Comparison of ENCODE assay signal across 8 cellular contexts in the genomic region with DNA sequence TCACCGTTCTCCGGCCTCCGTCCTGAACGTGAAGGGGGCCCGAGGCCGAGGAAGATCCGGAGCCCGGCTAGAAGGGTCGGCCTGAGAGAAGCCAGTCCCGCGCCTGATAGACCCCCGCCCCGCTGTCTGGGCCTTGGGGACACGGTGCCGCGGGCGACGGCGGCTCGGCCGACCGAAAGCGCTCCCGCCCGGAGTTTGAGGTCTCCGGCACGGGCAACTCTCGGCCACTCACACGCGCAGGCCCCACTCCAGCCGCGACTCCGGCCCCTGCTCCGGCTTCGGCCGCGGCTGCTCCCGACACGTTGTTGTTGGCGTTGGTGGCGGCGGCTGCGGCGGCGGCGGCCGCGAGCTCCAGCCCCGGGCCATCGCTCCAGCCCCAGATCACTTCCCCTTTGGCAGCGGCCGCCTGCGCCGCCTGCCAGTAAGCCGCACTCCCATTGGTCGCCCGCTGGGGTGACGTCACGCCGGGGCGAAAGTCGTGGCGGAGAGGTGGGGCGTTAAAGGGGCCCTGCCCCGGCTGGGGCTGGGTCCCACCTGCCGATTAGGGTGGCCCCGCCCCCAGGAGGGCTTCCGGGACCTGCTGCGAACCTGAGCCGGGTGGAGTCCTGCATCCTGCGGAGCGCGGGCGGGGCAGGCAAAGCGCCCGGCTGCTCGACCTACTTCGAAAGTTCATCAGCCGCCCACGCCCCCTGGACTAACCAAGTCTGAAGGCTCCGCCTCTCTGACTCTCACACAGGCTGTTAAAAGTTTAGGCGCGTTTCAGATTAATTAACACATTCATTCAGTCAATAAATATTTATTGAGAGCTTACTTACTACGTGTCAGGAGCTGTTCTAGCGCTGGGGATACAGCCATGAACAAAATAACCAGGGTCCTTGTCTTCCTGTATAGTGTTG. TPM values are rescaled to one million over a fixed set of nuclear protein-coding genes. Genes with fewer than 3 reads are reported as not detected.
DNase-seq lines count a peak whose midpoint lies in the region; ATAC-seq and TF ChIP-seq lines count a peak whose summit lies in the region.

A gene with protein sequence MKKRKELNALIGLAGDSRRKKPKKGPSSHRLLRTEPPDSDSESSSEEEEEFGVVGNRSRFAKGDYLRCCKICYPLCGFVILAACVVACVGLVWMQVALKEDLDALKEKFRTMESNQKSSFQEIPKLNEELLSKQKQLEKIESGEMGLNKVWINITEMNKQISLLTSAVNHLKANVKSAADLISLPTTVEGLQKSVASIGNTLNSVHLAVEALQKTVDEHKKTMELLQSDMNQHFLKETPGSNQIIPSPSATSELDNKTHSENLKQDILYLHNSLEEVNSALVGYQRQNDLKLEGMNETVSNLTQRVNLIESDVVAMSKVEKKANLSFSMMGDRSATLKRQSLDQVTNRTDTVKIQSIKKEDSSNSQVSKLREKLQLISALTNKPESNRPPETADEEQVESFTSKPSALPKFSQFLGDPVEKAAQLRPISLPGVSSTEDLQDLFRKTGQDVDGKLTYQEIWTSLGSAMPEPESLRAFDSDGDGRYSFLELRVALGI (minus strand): TSS at position 388 of the 896 bp plus-strand sequence. CDS start 1,027 bp downstream, outside the sequence.

- H3K36me3 ChIP-seq in mucosa of stomach (ENCODE audit: control insufficient read depth, insufficient read depth, low read length), result no peaks in the 10 kb centered on the region

- peaks cover 44% of the 10 kb centered on the region for H3K4me1 ChIP-seq in mucosa of stomach (ENCODE audit: control insufficient read depth, insufficient read depth, low read length)

- no peaks in the 10 kb centered on the region for H3K27me3 Mint-ChIP-seq in activated T-cell treated with anti-CD3 and anti-CD28 coated beads, Interleukin-2, amount 50 U/mL, for 4 hours (ENCODE audit: low read depth)

- peak; percentile 96 for ATAC-seq in GM21717 (IDR thresholded peaks at IDR 0.05; ENCODE audit: unreplicated experiment)
- peak; percentile 98 to 99 for ATAC-seq in activated T-cell treated with anti-CD3 and anti-CD28 coated beads, Interleukin-2, amount 50 U/mL, for 4 hours

- H3K36me3 Mint-ChIP-seq in activated T-cell treated with anti-CD3 and anti-CD28 coated beads, Interleukin-2, amount 50 U/mL, for 4 hours (ENCODE audit: insufficient read depth), result peaks cover 15% of the 10 kb centered on the region

- H3K4me1 Mint-ChIP-seq in activated T-cell treated with anti-CD3 and anti-CD28 coated beads, Interleukin-2, amount 50 U/mL, for 4 hours (ENCODE audit: low read depth), result peaks cover 42% of the 10 kb centered on the region

- DNase-seq in DMS153 treated with DMSO at 0.1 percent for 48 hours (lab: John Stamatoyannopoulos, UW; ENCODE audit: unreplicated experiment) (peak; percentile 99), KBM-7 (peak; percentile 99), erythroblast (lab: John Stamatoyannopoulos, UW) (peak; percentile 96 to 98)
- DNase-seq in activated T-cell treated with anti-CD3 and anti-CD28 coated beads, Interleukin-2, amount 50 U/mL, for 4 hours, result peak; percentile 99
- peak; percentile 99 for DNase-seq in stimulated activated CD8-positive, alpha-beta memory T cell treated with anti-CD3 and anti-CD28 coated beads, Interleukin-7, amount 100 ng/mL, for 1 hour (ENCODE audit: low read depth in 2 of 2)

- TF ChIP-seq POLR2A in erythroblast (IDR thresholded peaks at IDR 0.05; ENCODE audit: low read length), result peak; percentile 85

- in situ Hi-C loops in KBM-7 (cut with MboI; ENCODE audit: low pct_unique_long_range_greater_than_20kb, low sequenced_read_pairs), result loop anchor here (25.0 kb wide), 1 partner anchor 157 kb away; a partner anchor contains a TSS

- H3K4me3 ChIP-seq in mucosa of stomach (ENCODE audit: low read length), result peak within 1 kb of the TSS; percentile 87

- H3K9me3 Mint-ChIP-seq in activated T-cell treated with anti-CD3 and anti-CD28 coated beads, Interleukin-2, amount 50 U/mL, for 4 hours, result no peaks in the 10 kb centered on the region

- H3K27me3 ChIP-seq in mucosa of stomach (ENCODE audit: control insufficient read depth, insufficient read depth, low read length), result no peaks in the 10 kb centered on the region

- H3K9ac ChIP-seq in mucosa of stomach (ENCODE audit: low read length), result peak within 1 kb of the TSS; percentile 93

- no peaks in the 10 kb centered on the region for H3K9me3 ChIP-seq in mucosa of stomach (ENCODE audit: control insufficient read depth, low read length)

- H3K4me3 Mint-ChIP-seq in activated T-cell treated with anti-CD3 and anti-CD28 coated beads, Interleukin-2, amount 50 U/mL, for 4 hours, result peak within 1 kb of the TSS; percentile 97

TF ChIP-seq in PFSK-1, 5 proteins besides CTCF, POLR2A, EP300 and RAD21:
- 0 out of 2 replicates have a peak, but pooled peaks have one; percentile 28 for TF ChIP-seq SIN3A (IDR thresholded peaks at IDR 0.05; ENCODE audit: borderline replicate concordance, insufficient read depth, low read length)
- TF ChIP-seq, protein P1, sequence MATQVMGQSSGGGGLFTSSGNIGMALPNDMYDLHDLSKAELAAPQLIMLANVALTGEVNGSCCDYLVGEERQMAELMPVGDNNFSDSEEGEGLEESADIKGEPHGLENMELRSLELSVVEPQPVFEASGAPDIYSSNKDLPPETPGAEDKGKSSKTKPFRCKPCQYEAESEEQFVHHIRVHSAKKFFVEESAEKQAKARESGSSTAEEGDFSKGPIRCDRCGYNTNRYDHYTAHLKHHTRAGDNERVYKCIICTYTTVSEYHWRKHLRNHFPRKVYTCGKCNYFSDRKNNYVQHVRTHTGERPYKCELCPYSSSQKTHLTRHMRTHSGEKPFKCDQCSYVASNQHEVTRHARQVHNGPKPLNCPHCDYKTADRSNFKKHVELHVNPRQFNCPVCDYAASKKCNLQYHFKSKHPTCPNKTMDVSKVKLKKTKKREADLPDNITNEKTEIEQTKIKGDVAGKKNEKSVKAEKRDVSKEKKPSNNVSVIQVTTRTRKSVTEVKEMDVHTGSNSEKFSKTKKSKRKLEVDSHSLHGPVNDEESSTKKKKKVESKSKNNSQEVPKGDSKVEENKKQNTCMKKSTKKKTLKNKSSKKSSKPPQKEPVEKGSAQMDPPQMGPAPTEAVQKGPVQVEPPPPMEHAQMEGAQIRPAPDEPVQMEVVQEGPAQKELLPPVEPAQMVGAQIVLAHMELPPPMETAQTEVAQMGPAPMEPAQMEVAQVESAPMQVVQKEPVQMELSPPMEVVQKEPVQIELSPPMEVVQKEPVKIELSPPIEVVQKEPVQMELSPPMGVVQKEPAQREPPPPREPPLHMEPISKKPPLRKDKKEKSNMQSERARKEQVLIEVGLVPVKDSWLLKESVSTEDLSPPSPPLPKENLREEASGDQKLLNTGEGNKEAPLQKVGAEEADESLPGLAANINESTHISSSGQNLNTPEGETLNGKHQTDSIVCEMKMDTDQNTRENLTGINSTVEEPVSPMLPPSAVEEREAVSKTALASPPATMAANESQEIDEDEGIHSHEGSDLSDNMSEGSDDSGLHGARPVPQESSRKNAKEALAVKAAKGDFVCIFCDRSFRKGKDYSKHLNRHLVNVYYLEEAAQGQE (IDR thresholded peaks at IDR 0.05; ENCODE audit: insufficient read depth in 1 of 2, low read depth in 2 of 2, low read length in 2 of 2), result no peak
- TF ChIP-seq FOXP2 (optimal IDR thresholded peaks at IDR 0.05; ENCODE audit: borderline replicate concordance, extremely low read depth, extremely low read length, insufficient read depth), result no peak
- peak; percentile 57 for TF ChIP-seq POLR2AphosphoS5 (IDR thresholded peaks at IDR 0.05; ENCODE audit: low read depth, low read length)
- no peak for TF ChIP-seq TAF1 (IDR thresholded peaks at IDR 0.05; ENCODE audit: borderline replicate concordance, insufficient read depth, low read length)

RNA-seq across cellular contexts. Expression of the gene that starts here (rescaled TPM):
- 7.2 TPM for polyA plus RNA-seq in PFSK-1 (2012; ENCODE audit: insufficient read length, low read depth)
- total RNA-seq in activated T-cell treated with anti-CD3 and anti-CD28 coated beads, Interleukin-2, amount 50 U/mL, for 4 hours, result 10 to 100 TPM; 46.8 to 48.6 (median 48.4) TPM

Comparison
In these comparisons a context has a peak if more than half of its experiments do, and no peak if none do; other contexts are left out.
1. Peak in every context shown above with its lines: DNase-seq, ATAC-seq and H3K4me3 ChIP-seq.